In the genomic region with DNA sequence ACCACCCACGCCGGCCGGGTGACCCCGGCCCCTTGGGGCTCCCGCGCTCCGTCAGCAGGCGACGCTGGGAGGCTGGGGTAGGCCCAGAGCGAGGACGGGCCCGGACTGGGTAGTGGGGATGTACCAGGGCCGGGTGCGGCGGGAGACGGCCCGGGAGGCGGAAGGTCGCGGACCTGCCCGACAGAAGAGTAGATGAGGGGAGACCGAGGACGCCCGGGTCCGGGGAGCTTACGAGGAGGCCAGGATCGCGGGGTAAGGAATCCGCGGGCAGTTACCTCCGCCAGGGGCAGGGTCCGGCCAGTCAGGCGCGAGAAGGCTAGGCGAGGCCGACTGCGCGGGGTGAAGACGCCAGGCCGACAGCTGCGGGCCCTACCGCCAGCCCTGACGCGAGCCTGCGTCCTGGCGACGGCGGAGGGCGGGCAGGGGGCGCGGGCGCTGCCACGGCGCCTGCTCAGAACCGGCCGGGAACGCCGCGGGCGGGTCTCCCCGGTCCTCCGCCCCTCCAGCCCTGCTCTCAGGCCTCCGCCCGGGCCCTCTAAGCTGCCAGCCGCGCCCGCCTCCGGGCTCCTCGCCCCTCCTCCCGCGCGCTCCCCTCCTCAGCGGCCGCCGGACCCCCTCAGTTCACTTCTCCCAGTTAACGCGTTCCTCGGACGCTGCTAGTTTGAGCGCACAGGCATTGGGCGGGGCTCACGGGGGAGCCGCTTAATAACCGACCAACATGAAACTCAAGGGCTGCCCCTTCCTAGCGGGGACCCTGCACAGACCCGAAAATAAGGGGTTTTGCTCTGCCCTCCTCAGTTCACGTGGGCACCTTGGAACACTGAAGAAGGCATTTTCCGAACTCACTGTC, we compare ENCODE assay signal across 8 cellular contexts. TPM values are rescaled to one million over a fixed set of nuclear protein-coding genes. Genes with fewer than 3 reads are reported as not detected.
DNase-seq lines count a peak whose midpoint lies in the region; ATAC-seq, FAIRE-seq and TF ChIP-seq lines count a peak whose summit lies in the region.

TSS of gene CPLANE1 (minus strand) at position 407 of the 850 bp plus-strand sequence. CDS start 1,678 bp downstream, outside the sequence.

- H3K36me3 ChIP-seq in stomach smooth muscle (ENCODE audit: control insufficient read depth in 2 of 2, insufficient read depth in 2 of 2, low read length in 2 of 2): no peaks in the 10 kb centered on the region

- peaks cover 6% of the 10 kb centered on the region for H3K27me3 Mint-ChIP-seq in nephron progenitor cell (ENCODE audit: low read depth, poor library complexity)

- peaks cover 20% of the 10 kb centered on the region for H3K9me3 Mint-ChIP-seq in nephron progenitor cell

- TF ChIP-seq CTCF in fibroblast of the aortic adventitia (IDR thresholded peaks at IDR 0.05; ENCODE audit: insufficient read depth, low read length) (peak; percentile 1), nephron progenitor cell (IDR thresholded peaks at IDR 0.05) (no peak)

- ATAC-seq in GM21526 (IDR thresholded peaks at IDR 0.05; ENCODE audit: low FRiP score, unreplicated experiment): peak; percentile 82

- H3K4me3 ChIP-seq in fibroblast of the aortic adventitia (ENCODE audit: low read depth, low read length) (peak within 1 kb of the TSS; percentile 84), stomach smooth muscle (ENCODE audit: low read length in 2 of 2) (peak within 1 kb of the TSS; percentile 88 to 90)

- H3K27ac Mint-ChIP-seq in nephron progenitor cell: peak within 1 kb of the TSS; percentile 64

- DNase-seq in DMS53 (lab: John Stamatoyannopoulos, UW): peak; percentile 80
- peak; percentile 84 for DNase-seq in HuH-7 (ENCODE audit: low spot score)
- DNase-seq in RCC 7860 (ENCODE audit: low spot score): peak; percentile 60
- peak; percentile 36 for DNase-seq in activated effector memory CD4-positive, alpha-beta T cell treated with Interleukin-2 at 50 U/mL for 16 hours
- peak; percentile 72 for DNase-seq in fibroblast of the aortic adventitia (ENCODE audit: low read depth)
- peak; percentile 90 for DNase-seq in nephron progenitor cell

- no peaks in the 10 kb centered on the region for H3K9me3 ChIP-seq in stomach smooth muscle (ENCODE audit: control insufficient read depth in 2 of 2, low read length in 2 of 2)

- H3K9ac ChIP-seq in stomach smooth muscle (ENCODE audit: low read length in 2 of 2): peak within 1 kb of the TSS; percentile 92 to 93

- peaks cover 26% of the 10 kb centered on the region for H3K4me1 Mint-ChIP-seq in nephron progenitor cell

- no peak for FAIRE-seq in RCC 7860 (lab: Jason Lieb, UNC)

- H3K4me1 ChIP-seq in stomach smooth muscle (ENCODE audit: control insufficient read depth, insufficient read depth, low read length): peaks cover 14% of the 10 kb centered on the region

- peak within 1 kb of the TSS; percentile 88 for H3K4me3 Mint-ChIP-seq in nephron progenitor cell

- peak within 1 kb of the TSS; percentile 85 for H3K27ac ChIP-seq in stomach smooth muscle (ENCODE audit: low read length)

- peaks cover 10% of the 10 kb centered on the region for H3K36me3 Mint-ChIP-seq in nephron progenitor cell (ENCODE audit: low read depth)

- H3K27me3 ChIP-seq in stomach smooth muscle (ENCODE audit: control insufficient read depth in 1 of 2, insufficient read depth in 2 of 2, low read length in 2 of 2): no peaks in the 10 kb centered on the region

RNA-seq across cellular contexts. Expression of gene CPLANE1, which starts in this region (rescaled TPM):
- 34.6 and 37.4 TPM in 2 replicates for total RNA-seq in fibroblast of the aortic adventitia (ENCODE audit: low replicate concordance)

Comparison
In these comparisons a context has a peak if more than half of its experiments do, and no peak if none do; other contexts are left out.
1. Peak in every context shown above with its lines: DNase-seq, ATAC-seq, H3K4me3 ChIP-seq and H3K27ac ChIP-seq.
2. DNase-seq: peak in every context shown above with its lines; median percentile 90 in nephron progenitor cell; 84 in HuH-7; 80 in DMS53; 72 in fibroblast of the aortic adventitia; 60 in RCC 7860; 36 in activated effector memory CD4-positive, alpha-beta T cell treated with Interleukin-2 at 50 U/mL for 16 hours.